ENCODE assay signal across 25 cellular contexts in genomic region chr7:143405671-143406352, GRCh38. TPM values are rescaled to one million over a fixed set of nuclear protein-coding genes. Genes with fewer than 3 reads are reported as not detected.
DNase-seq lines count a peak whose midpoint lies in the region; ATAC-seq and TF ChIP-seq lines count a peak whose summit lies in the region.
"Had no signal": no experiment of that assay in that cellular context is flagged by ENCODE, and none has a peak within 500 bp of the region (broad histone marks: within the 10 kb centered on the region; RNA-seq: fewer than 3 reads in every experiment).

No MANE protein-coding gene starts in this region.

- POLR2A ChIA-PET in WTC11 (lab: Charles Lee), result interaction anchor here (0.7 to 6.3 kb wide), 3 partner anchors 15 to 118 kb away, joined by 3 to 62 read pairs (median 3); no protein-coding TSS in a partner anchor

- peaks cover 4% of the 10 kb centered on the region for H3K4me1 ChIP-seq in SJCRH30
- H3K4me1 ChIP-seq: psoas muscle had no signal

- ATAC-seq in Right ventricle myocardium superior (ENCODE audit: poor library complexity), result peak; percentile 39
- peak; percentile 53 for ATAC-seq in WTC11
- no peak for ATAC-seq in HG03460 (IDR thresholded peaks at IDR 0.05; ENCODE audit: unreplicated experiment)
- ATAC-seq: activated T-cell treated with anti-CD3 and anti-CD28 coated beads, Interleukin-2, amount 50 U/mL, for 4 hours; GM12878; psoas muscle; SK-N-SH treated with all-trans-retinoic acid at 6 μM for 48 hours had no signal

- H3K27me3 Mint-ChIP-seq in WTC11 (ENCODE audit: low read depth), result no peaks in the 10 kb centered on the region
- peaks cover 20 to 33% (median 20%) of the 10 kb centered on the region in 3 donors for H3K27me3 Mint-ChIP-seq in immature natural killer cell (ENCODE audit: low read depth in 3 of 3)
- H3K27me3 Mint-ChIP-seq: stimulated activated naive CD8-positive, alpha-beta T cell treated with anti-CD3 and anti-CD28 coated beads, Interleukin-15, Interleukin-2, amounts not matched to agents 100 ng/mL and 50 ng/mL, for 24 hours had no signal

- intact Hi-C loops in Right ventricle myocardium superior (cut with DNase I), result loop anchor here (5.0 kb wide), 1 partner anchor 164 kb away; no protein-coding TSS in a partner anchor
- intact Hi-C loops in cardiac septum (cut with DNase I), result no loop called here

- peak overlapping the region; percentile 91 for H3K4me3 Mint-ChIP-seq in WTC11
- no peak overlapping the region for H3K4me3 Mint-ChIP-seq in immature natural killer cell
- H3K4me3 Mint-ChIP-seq: activated T-cell treated with anti-CD3 and anti-CD28 coated beads, Interleukin-2, amount 50 U/mL, for 4 hours; stimulated activated naive CD8-positive, alpha-beta T cell treated with anti-CD3 and anti-CD28 coated beads, Interleukin-15, Interleukin-2, amounts not matched to agents 100 ng/mL and 50 ng/mL, for 24 hours had no signal

- H3K9me3 Mint-ChIP-seq in WTC11, result no peaks in the 10 kb centered on the region
- no peaks in the 10 kb centered on the region for H3K9me3 Mint-ChIP-seq in immature natural killer cell
- H3K9me3 Mint-ChIP-seq: activated T-cell treated with anti-CD3 and anti-CD28 coated beads, Interleukin-2, amount 50 U/mL, for 4 hours; stimulated activated naive CD8-positive, alpha-beta T cell treated with anti-CD3 and anti-CD28 coated beads, Interleukin-15, Interleukin-2, amounts not matched to agents 100 ng/mL and 50 ng/mL, for 24 hours had no signal

- DNase-seq in Right ventricle myocardium superior, result no peak
- no peak for DNase-seq in cardiac septum (ENCODE audit: low spot score)
- DNase-seq in WTC11 (ENCODE audit: low spot score), result peak; percentile 70
- DNase-seq in immature natural killer cell, result no peak
- no peak for DNase-seq in SJCRH30
- DNase-seq in NCI-H146 (lab: John Stamatoyannopoulos, UW), result no peak
- no peak for DNase-seq in putamen (ENCODE audit: low spot score)
- DNase-seq: activated CD4-positive, alpha-beta T cell treated with anti-CD3 and anti-CD28 coated beads, Interleukin-2, amount 50 U/mL, for 48 hours; activated T-cell treated with anti-CD3 and anti-CD28 coated beads, Interleukin-2, amount 50 U/mL, for 4 hours; NCI-H187 treated with DMSO at 0.1 percent for 48 hours; NCI-H524 treated with DMSO at 0.1 percent for 48 hours; psoas muscle; uterus had no signal

- no peak overlapping the region for H3K27ac ChIP-seq in SJCRH30
- H3K27ac ChIP-seq: heart left ventricle, PC-9, psoas muscle, uterus had no signal

- H3K9me3 ChIP-seq in SJCRH30 (replicated peaks), result no peaks in the 10 kb centered on the region
- H3K9me3 ChIP-seq: heart left ventricle, psoas muscle, uterus had no signal

- H3K4me1 Mint-ChIP-seq in WTC11, result peaks cover 61% of the 10 kb centered on the region
- peaks cover 33 to 38% of the 10 kb centered on the region in 2 donors for H3K4me1 Mint-ChIP-seq in immature natural killer cell

- peaks cover 45% of the 10 kb centered on the region for H3K36me3 Mint-ChIP-seq in WTC11
- no peaks in the 10 kb centered on the region for H3K36me3 Mint-ChIP-seq in immature natural killer cell

- H3K27me3 ChIP-seq in SJCRH30, result peaks cover 3% of the 10 kb centered on the region
- H3K27me3 ChIP-seq: uterus had no signal

- H3K36me3 ChIP-seq in SJCRH30, result no peaks in the 10 kb centered on the region
- H3K36me3 ChIP-seq: heart left ventricle, uterus had no signal

- TF ChIP-seq CTCF in WTC11 (IDR thresholded peaks at IDR 0.05), result no peak

- H3K27ac Mint-ChIP-seq in WTC11, result peak overlapping the region; percentile 61
- H3K27ac Mint-ChIP-seq in immature natural killer cell, result peak overlapping the region in 4 of 6 donors; percentile 38 to 85 (median 56)
- H3K27ac Mint-ChIP-seq: stimulated activated naive CD8-positive, alpha-beta T cell treated with anti-CD3 and anti-CD28 coated beads, Interleukin-15, Interleukin-2, amounts not matched to agents 100 ng/mL and 50 ng/mL, for 24 hours had no signal

- CTCF ChIA-PET in WTC11 (lab: Charles Lee), result interaction anchor here (0.7 to 4.8 kb wide), 11 partner anchors 9 to 191 kb away, joined by 3 to 48 read pairs (median 5); no protein-coding TSS in a partner anchor

- no peak overlapping the region for H3K4me3 ChIP-seq in SJCRH30
- H3K4me3 ChIP-seq: GM12878, heart left ventricle, PC-9, psoas muscle, uterus had no signal

TF ChIP-seq in WTC11, 78 proteins besides CTCF, POLR2A, EP300 and RAD21:
- TF ChIP-seq ERG (CRISPR knock-in tag; IDR thresholded peaks at IDR 0.05) (no peak), SP1 (CRISPR knock-in tag; conservative IDR thresholded peaks at IDR 0.05) (peak; percentile 30; the same call in 1 of the 2 replicates), ZNF219 (CRISPR knock-in tag; IDR thresholded peaks at IDR 0.05; ENCODE audit: borderline replicate concordance) (no peak), ZNF121 (CRISPR knock-in tag; IDR thresholded peaks at IDR 0.05) (no peak)

RNA-seq across cellular contexts. Expression of gene EPHA1, which starts 2.8 kb away (rescaled TPM):
- total RNA-seq in Right ventricle myocardium superior (0.08 TPM), cardiac septum (not detected), WTC11 (2021) (159 to 203 TPM (median 162 TPM) in 3 replicates)
- polyA plus RNA-seq in immature natural killer cell, result under 1 TPM in 2 of 3 donors, not detected in 1; 0.22 to 0.51 TPM
- total RNA-seq in SJCRH30 (2014; rRNA removed; shearing (Covaris generic)), result 0.32 and 1.0 TPM in 2 replicates

RNA-seq across cellular contexts. Expression of gene ZYX, which starts 24.7 kb away (rescaled TPM):
- total RNA-seq in Right ventricle myocardium superior (69.8 TPM), cardiac septum (126 TPM), WTC11 (2021) (166 to 179 TPM (median 167 TPM) in 3 replicates)
- polyA plus RNA-seq in immature natural killer cell, result 100 to 1,000 TPM in 1 of 3 donors, 10 to 100 TPM in 2; 50.7 to 144 (median 51.9) TPM
- 34.6 and 35.9 TPM in 2 replicates for total RNA-seq in SJCRH30 (2014; rRNA removed; shearing (Covaris generic))

RNA-seq across cellular contexts. Expression of gene TAS2R60, which starts 37.4 kb away (rescaled TPM):
- total RNA-seq in Right ventricle myocardium superior (not detected), cardiac septum (not detected), WTC11 (2021) (0.21 to 0.39 TPM (median 0.24 TPM) in 3 replicates)
- polyA plus RNA-seq in immature natural killer cell, result not detected
- not detected in 2 replicates for total RNA-seq in SJCRH30 (2014; rRNA removed; shearing (Covaris generic))
- total RNA-seq: activated T-cell treated with anti-CD3 and anti-CD28 coated beads, Interleukin-2, amount 50 U/mL, for 4 hours; bronchial epithelial cell; fibroblast of lung; GM12878; heart left ventricle; HT1080; M059J; PC-9; psoas muscle had no signal
- polyA plus RNA-seq: AG04450, fibroblast of lung, GM12878, heart left ventricle, liver, psoas muscle had no signal

RNA-seq across cellular contexts. Expression of gene FAM131B, which starts 43.3 kb away (rescaled TPM):
- total RNA-seq in Right ventricle myocardium superior, result 0.59 TPM
- total RNA-seq in cardiac septum, result 0.19 TPM
- 24.0 to 26.3 TPM (median 25.3 TPM) in 3 replicates for total RNA-seq in WTC11 (2021)
- 1 to 10 TPM; 1.2 to 2.3 (median 1.9) TPM for polyA plus RNA-seq in immature natural killer cell
- total RNA-seq in SJCRH30 (2014; rRNA removed; shearing (Covaris generic)), result 0.15 and 0.22 TPM in 2 replicates

Comparison
In these comparisons a context has a peak if more than half of its experiments do, and no peak if none do; other contexts are left out.
1. RNA of gene EPHA1, which starts 2.8 kb away (total RNA-seq): 159 to 203 TPM in WTC11; 0.32 to 1.0 TPM in SJCRH30, 0.08 TPM in Right ventricle myocardium superior (single experiment) and not detected in cardiac septum (single experiment); every median in the first group is over 10 times any median in the second.